15 cellular contexts compared by ENCODE assay signal in the genomic region with DNA sequence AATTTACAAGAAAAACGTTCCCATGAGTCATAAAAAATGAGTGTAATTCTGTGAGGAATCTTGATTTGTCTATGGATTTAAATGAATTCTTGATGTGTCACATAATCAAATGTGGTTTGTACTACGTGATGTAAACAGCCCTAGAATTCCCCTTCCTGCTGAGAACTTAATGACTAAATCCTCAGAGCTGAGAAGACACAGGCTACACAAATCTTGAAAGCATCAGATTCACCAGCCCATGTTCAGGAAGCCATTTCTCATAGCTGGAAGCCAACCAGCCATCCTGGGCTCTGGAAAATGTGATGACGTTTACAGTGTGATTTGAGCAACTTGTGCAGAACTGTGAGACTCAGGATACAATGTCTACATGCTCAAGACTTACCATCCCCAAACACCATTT.
DNase-seq lines count a peak whose midpoint lies in the region; ATAC-seq, FAIRE-seq and TF ChIP-seq lines count a peak whose summit lies in the region.
"Had no signal": no experiment of that assay in that cellular context is flagged by ENCODE, and none has a peak within 500 bp of the region (broad histone marks: within the 10 kb centered on the region; RNA-seq: fewer than 3 reads in every experiment).

No MANE protein-coding gene starts in this region.

- no peak for ATAC-seq in GM19397 (IDR thresholded peaks at IDR 0.05; ENCODE audit: unreplicated experiment)

- peak; percentile 100 for DNase-seq in EH (ENCODE audit: low read depth)
- DNase-seq in RCC 7860 (ENCODE audit: low spot score) = peak; percentile 96
- peak; percentile 92 for DNase-seq in epithelial cell of esophagus (ENCODE audit: low read depth)
- peak; percentile 85 for DNase-seq in myocyte (ENCODE audit: low read depth)
- DNase-seq in activated CD4-positive, alpha-beta T cell treated with anti-CD3 and anti-CD28 coated beads, Interleukin-2, amount 50 U/mL, for 4 hours = no peak
- no peak for DNase-seq in DMS153 treated with DMSO at 0.1 percent for 48 hours (lab: John Stamatoyannopoulos, UW; ENCODE audit: unreplicated experiment)
- DNase-seq in NCI-H2029 treated with DMSO at 0.1 percent for 48 hours (lab: John Stamatoyannopoulos, UW) = no peak
- DNase-seq: activated CD4-positive, alpha-beta T cell treated with anti-CD3 and anti-CD28 coated beads for 48 hours; activated naive CD4-positive, alpha-beta T cell treated with Interleukin-2 at 50 U/mL for 16 hours; immature natural killer cell; KBM-7; NCI-H2171 treated with DMSO at 0.1 percent for 48 hours; stimulated activated CD4-positive, alpha-beta T cell treated with anti-CD3 and anti-CD28 coated beads, Interleukin-2, amount 100 ng/mL, for 48 hours had no signal

- peak; percentile 97 for FAIRE-seq in RCC 7860 (lab: Jason Lieb, UNC)
- FAIRE-seq: GM18507 had no signal

- H3K4me3 ChIP-seq in epithelial cell of esophagus (ENCODE audit: low read length) = no peak overlapping the region

- TF ChIP-seq CTCF in epithelial cell of esophagus (IDR thresholded peaks at IDR 0.05; ENCODE audit: insufficient read depth, low read depth, low read length, missing control alignments) = no peak

Comparison
In these comparisons a context has a peak if more than half of its experiments do, and no peak if none do; other contexts are left out.
1. DNase-seq: peak in EH (single experiment), RCC 7860 (single experiment), epithelial cell of esophagus (single experiment) and myocyte (single experiment); none in activated CD4-positive, alpha-beta T cell treated with anti-CD3 and anti-CD28 coated beads, Interleukin-2, amount 50 U/mL, for 4 hours (0 of 2), DMS153 treated with DMSO at 0.1 percent for 48 hours (single experiment) and NCI-H2029 treated with DMSO at 0.1 percent for 48 hours (single experiment).